ENCODE assay signal across 13 cellular contexts in genomic region chrX:25941559-25942250, GRCh38.
"Had no signal": no experiment of that assay in that cellular context is flagged by ENCODE, and none has a peak within 500 bp of the region (broad histone marks: within the 10 kb centered on the region; RNA-seq: fewer than 3 reads in every experiment).

No MANE protein-coding gene starts in this region.

- H3K4me1 ChIP-seq: colonic mucosa, testis had no signal

- H3K27ac Mint-ChIP-seq: activated naive CD8-positive, alpha-beta T cell treated with anti-CD3 and anti-CD28 coated beads for 36 hours; activated T-cell treated with anti-CD3 and anti-CD28 coated beads, Interleukin-2, amount 50 U/mL, for 24 hours; effector memory CD8-positive, alpha-beta T cell; stimulated activated naive CD8-positive, alpha-beta T cell treated with anti-CD3 and anti-CD28 coated beads, Interleukin-15, Interleukin-2, amounts not matched to agents 100 ng/mL and 50 ng/mL, for 24 hours had no signal

- H3K4me1 Mint-ChIP-seq: activated naive CD8-positive, alpha-beta T cell treated with anti-CD3 and anti-CD28 coated beads for 36 hours had no signal

- H3K36me3 ChIP-seq: cardiac muscle cell, colonic mucosa had no signal

- H3K36me3 Mint-ChIP-seq: activated naive CD8-positive, alpha-beta T cell treated with anti-CD3 and anti-CD28 coated beads for 36 hours had no signal

- DNase-seq: activated gamma-delta T cell; activated naive CD8-positive, alpha-beta T cell treated with anti-CD3 and anti-CD28 coated beads for 36 hours; activated T-cell treated with anti-CD3 and anti-CD28 coated beads, Interleukin-2, amount 50 U/mL, for 24 hours; colonic mucosa; effector memory CD8-positive, alpha-beta T cell; foreskin melanocyte; kidney; stimulated activated CD4-positive, alpha-beta T cell treated with anti-CD3 and anti-CD28 coated beads, Interleukin-12 subunit alpha, Interleukin-12 subunit beta, amount 100 ng/mL, for 4 hours; stimulated activated CD4-positive, alpha-beta T cell treated with anti-CD3 and anti-CD28 coated beads, Interleukin-2, amount 100 ng/mL, for 48 hours; stimulated activated CD8-positive, alpha-beta memory T cell treated with anti-CD3 and anti-CD28 coated beads, Interleukin-4, amount 100 ng/mL, for 48 hours; testis had no signal

- H3K4me3 ChIP-seq: cardiac muscle cell, colonic mucosa, testis had no signal

- H3K4me3 Mint-ChIP-seq: activated naive CD8-positive, alpha-beta T cell treated with anti-CD3 and anti-CD28 coated beads for 36 hours; activated T-cell treated with anti-CD3 and anti-CD28 coated beads, Interleukin-2, amount 50 U/mL, for 24 hours; effector memory CD8-positive, alpha-beta T cell; stimulated activated naive CD8-positive, alpha-beta T cell treated with anti-CD3 and anti-CD28 coated beads, Interleukin-15, Interleukin-2, amounts not matched to agents 100 ng/mL and 50 ng/mL, for 24 hours had no signal

- H3K27me3 ChIP-seq: cardiac muscle cell, colonic mucosa, testis had no signal

- FAIRE-seq: kidney had no signal

- H3K9me3 ChIP-seq: colonic mucosa, testis had no signal

- H3K27ac ChIP-seq: cardiac muscle cell, colonic mucosa, testis had no signal

- H3K27me3 Mint-ChIP-seq: activated naive CD8-positive, alpha-beta T cell treated with anti-CD3 and anti-CD28 coated beads for 36 hours; activated T-cell treated with anti-CD3 and anti-CD28 coated beads, Interleukin-2, amount 50 U/mL, for 24 hours; effector memory CD8-positive, alpha-beta T cell; stimulated activated naive CD8-positive, alpha-beta T cell treated with anti-CD3 and anti-CD28 coated beads, Interleukin-15, Interleukin-2, amounts not matched to agents 100 ng/mL and 50 ng/mL, for 24 hours had no signal
